Comparison of ENCODE assay signal across 29 cellular contexts in the genomic region with DNA sequence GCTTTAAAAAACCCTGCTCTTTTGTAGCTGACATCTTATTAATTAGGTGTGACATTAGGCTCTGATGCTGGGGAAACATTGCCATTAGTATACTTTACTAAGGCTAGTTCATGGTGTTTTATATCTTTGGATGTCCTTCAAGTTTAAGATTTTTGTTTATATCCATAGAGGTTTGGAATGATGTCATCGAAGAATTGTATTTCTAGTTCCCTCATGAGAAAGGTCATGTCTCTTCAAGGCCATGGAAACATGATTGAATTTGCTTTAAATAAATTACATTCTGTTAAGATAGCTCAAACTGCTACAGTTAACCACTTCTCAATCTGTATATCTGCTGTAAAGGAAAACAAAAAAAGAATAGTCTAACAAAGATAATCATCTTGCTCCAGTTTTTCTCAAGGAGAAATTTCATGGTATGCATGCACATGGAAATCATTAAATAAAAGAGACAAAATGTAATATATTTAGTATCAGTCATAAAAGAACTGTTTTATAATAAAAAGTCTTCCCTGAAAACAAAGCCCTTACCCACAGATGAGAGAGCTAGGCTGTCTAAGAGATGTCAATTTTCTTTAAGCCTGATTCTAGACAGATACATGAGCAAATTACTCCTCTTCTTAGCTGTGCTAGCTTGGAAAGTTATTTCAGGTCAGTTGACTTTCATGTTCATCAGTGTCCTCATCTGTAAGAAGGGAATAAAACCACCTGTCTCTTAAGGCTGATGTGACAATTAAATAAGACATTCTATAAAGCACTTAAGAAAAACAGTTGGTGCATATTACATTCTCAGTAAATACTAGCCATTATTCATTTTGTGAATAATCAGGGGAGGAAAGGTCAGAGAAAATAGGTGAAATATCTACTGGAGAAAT.
"Had no signal": no experiment of that assay in that cellular context is flagged by ENCODE, and none has a peak within 500 bp of the region (broad histone marks: within the 10 kb centered on the region; RNA-seq: fewer than 3 reads in every experiment).

No MANE protein-coding gene starts in this region.

- H3K4me1 Mint-ChIP-seq: activated CD4-positive, alpha-beta T cell treated with anti-CD3 and anti-CD28 coated beads for 36 hours; stimulated activated naive CD8-positive, alpha-beta T cell treated with anti-CD3 and anti-CD28 coated beads, Interleukin-15, amount 100 ng/mL, for 72 hours; T-cell; WTC11 had no signal

- H3K9me3 ChIP-seq: body of pancreas, lower lobe of right lung, suprapubic skin, transverse colon, uterus had no signal

- H3K27ac Mint-ChIP-seq: activated CD4-positive, alpha-beta T cell treated with anti-CD3 and anti-CD28 coated beads for 36 hours; activated naive CD8-positive, alpha-beta T cell; activated T-helper 1 cell treated with anti-CD3 and anti-CD28 coated beads, Interleukin-12 subunit alpha, Interleukin-12 subunit beta, Interleukin-2, Interleukin-4 antibody, amounts not matched to agents 30 ng/mL and 10 ng/mL and 1 ng/mL, durations not matched to agents 14 hours and 24 hours and 36 hours; natural killer cell treated with Interleukin-12 subunit alpha and Interleukin-12 subunit beta and Interleukin-15 and Interleukin-18, amount 100 ng/mL, for 72 hours; progenitor cell of endocrine pancreas; stimulated activated naive CD8-positive, alpha-beta T cell treated with anti-CD3 and anti-CD28 coated beads, Interleukin-15, amount 100 ng/mL, for 72 hours; T-cell; WTC11 had no signal

- ATAC-seq: activated CD4-positive, alpha-beta T cell treated with anti-CD3 and anti-CD28 coated beads for 36 hours; body of pancreas; foreskin keratinocyte; lower lobe of right lung; natural killer cell treated with Interleukin-12 subunit alpha and Interleukin-12 subunit beta and Interleukin-15 and Interleukin-18, amount 100 ng/mL, for 72 hours; right cardiac atrium; stimulated activated naive CD8-positive, alpha-beta T cell treated with anti-CD3 and anti-CD28 coated beads, Interleukin-15, amount 100 ng/mL, for 72 hours; T-cell; WTC11 had no signal

- H3K4me1 ChIP-seq: body of pancreas, foreskin keratinocyte, suprapubic skin, transverse colon, uterus had no signal

- FAIRE-seq: colon, small intestine had no signal

- H3K9me3 Mint-ChIP-seq: natural killer cell treated with Interleukin-12 subunit alpha and Interleukin-12 subunit beta and Interleukin-15 and Interleukin-18, amount 100 ng/mL, for 72 hours had no signal

- H3K36me3 ChIP-seq: lower lobe of right lung, suprapubic skin, transverse colon, uterus had no signal

- H3K4me3 ChIP-seq: body of pancreas, lower lobe of right lung, suprapubic skin, transverse colon, uterus had no signal

- H3K36me3 Mint-ChIP-seq: natural killer cell treated with Interleukin-12 subunit alpha and Interleukin-12 subunit beta and Interleukin-15 and Interleukin-18, amount 100 ng/mL, for 72 hours; WTC11 had no signal

- DNase-seq: activated CD4-positive, alpha-beta T cell treated with anti-CD3 and anti-CD28 coated beads for 36 hours; activated CD4-positive, alpha-beta T cell treated with anti-CD3 and anti-CD28 coated beads, Interleukin-2, amount 50 U/mL, for 48 hours; activated gamma-delta T cell treated with Interleukin-2 at 50 U/mL for 16 hours; activated T-cell treated with anti-CD3 and anti-CD28 coated beads for 4 hours; amniotic stem cell; body of pancreas; caudate nucleus; erythroblast; foreskin keratinocyte; glutamatergic neuron; hippocampal formation; islet precursor cell; lower lobe of right lung; occipital lobe; right cardiac atrium; small intestine; stimulated activated CD4-positive, alpha-beta T cell treated with anti-CD3 and anti-CD28 coated beads, Interleukin-15, amount 100 ng/mL, for 24 hours; stimulated activated CD4-positive, alpha-beta T cell treated with anti-CD3 and anti-CD28 coated beads, Interleukin-2, amount 100 ng/mL, for 48 hours; stimulated activated naive CD8-positive, alpha-beta T cell treated with anti-CD3 and anti-CD28 coated beads, Interleukin-15, amount 100 ng/mL, for 72 hours; T-cell; transverse colon; uterus had no signal

- H3K27me3 ChIP-seq: body of pancreas, foreskin keratinocyte, suprapubic skin, transverse colon, uterus had no signal

- H3K4me3 Mint-ChIP-seq: activated CD4-positive, alpha-beta T cell treated with anti-CD3 and anti-CD28 coated beads for 36 hours; activated naive CD8-positive, alpha-beta T cell; activated T-helper 1 cell treated with anti-CD3 and anti-CD28 coated beads, Interleukin-12 subunit alpha, Interleukin-12 subunit beta, Interleukin-2, Interleukin-4 antibody, amounts not matched to agents 30 ng/mL and 10 ng/mL and 1 ng/mL, durations not matched to agents 14 hours and 24 hours and 36 hours; natural killer cell treated with Interleukin-12 subunit alpha and Interleukin-12 subunit beta and Interleukin-15 and Interleukin-18, amount 100 ng/mL, for 72 hours; stimulated activated naive CD8-positive, alpha-beta T cell treated with anti-CD3 and anti-CD28 coated beads, Interleukin-15, amount 100 ng/mL, for 72 hours; T-cell; WTC11 had no signal
